In the genomic region with DNA sequence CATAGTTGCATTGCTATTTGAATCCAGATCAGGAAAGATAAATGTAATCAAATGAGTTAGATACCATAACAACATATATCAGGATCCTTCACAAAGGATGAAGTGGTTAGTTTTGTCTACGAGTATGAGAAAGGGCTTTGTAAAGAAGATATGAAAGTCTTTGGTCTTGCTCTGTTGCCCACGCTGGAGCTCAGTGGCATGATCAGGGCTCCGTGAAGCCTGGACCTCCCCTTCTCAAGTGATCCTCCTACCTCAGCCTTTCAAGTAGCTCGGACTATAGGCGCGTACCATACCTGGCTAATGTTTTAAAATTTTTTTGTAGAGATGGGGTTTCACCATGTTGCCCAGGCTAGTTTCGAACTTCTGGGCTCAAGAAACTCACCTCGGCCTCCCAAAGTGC, we compare ENCODE assay signal across 8 cellular contexts. TPM values are rescaled to one million over a fixed set of nuclear protein-coding genes. Genes with fewer than 3 reads are reported as not detected.
DNase-seq lines count a peak whose midpoint lies in the region; ATAC-seq and TF ChIP-seq lines count a peak whose summit lies in the region.

No MANE protein-coding gene starts in this region.

- H3K18ac ChIP-seq in H9 (ENCODE audit: insufficient read length, low read depth, low read length), result no peak overlapping the region

- H3K27ac Mint-ChIP-seq in H9, result no peak overlapping the region
- peak overlapping the region; percentile 59 for H3K27ac Mint-ChIP-seq in activated naive CD8-positive, alpha-beta T cell treated with anti-CD3 and anti-CD28 coated beads, Interleukin-2, amount 10 ng/mL, durations not matched to agents 7 days and 5 days

- POLR2A ChIA-PET in activated naive CD8-positive, alpha-beta T cell treated with anti-CD3 and anti-CD28 coated beads, Interleukin-2, amount 10 ng/mL, durations not matched to agents 7 days and 5 days (lab: Charles Lee), result interaction anchor here (0.5 to 1.2 kb wide), 2 partner anchors 26 to 158 kb away, joined by 3 to 4 read pairs; no protein-coding TSS in a partner anchor

- H3F3A ChIP-seq in neural cell (ENCODE audit: insufficient read depth, low read length, poor library complexity, severe bottlenecking), result no peaks in the 10 kb centered on the region

- H2BK5ac ChIP-seq in H9 (ENCODE audit: insufficient read length, low read length), result no peak overlapping the region

- H3K4me1 Mint-ChIP-seq in H9, result peaks cover 45 to 50% of the 10 kb centered on the region in 2 experiments
- peaks cover 46% of the 10 kb centered on the region for H3K4me1 Mint-ChIP-seq in activated naive CD8-positive, alpha-beta T cell treated with anti-CD3 and anti-CD28 coated beads, Interleukin-2, amount 10 ng/mL, durations not matched to agents 7 days and 5 days

- TF ChIP-seq CTCF in H9 (conservative IDR thresholded peaks at IDR 0.05) (no peak), neural cell (IDR thresholded peaks at IDR 0.05; ENCODE audit: poor library complexity, severe bottlenecking) (no peak), transverse colon (IDR thresholded peaks at IDR 0.05) (no peak)

- H3K27me3 ChIP-seq in H9 (ENCODE audit: insufficient read depth, low read length) (no peaks in the 10 kb centered on the region), neural cell (ENCODE audit: insufficient read depth, low read depth, low read length) (no peaks in the 10 kb centered on the region), transverse colon (no peaks in the 10 kb centered on the region)

- peaks cover 19% of the 10 kb centered on the region; the same call in 1 of the 2 replicates for H3K79me2 ChIP-seq in H9 (ENCODE audit: insufficient read depth, low read length)
- peaks cover 54% of the 10 kb centered on the region for H3K79me2 ChIP-seq in neural cell (replicated peaks; ENCODE audit: insufficient read depth, low read length)

- peaks cover 4% of the 10 kb centered on the region for H3K23me2 ChIP-seq in H9 (ENCODE audit: insufficient read length, low read depth, low read length, poor library complexity, severe bottlenecking)

- no peak overlapping the region for H4K91ac ChIP-seq in H9 (ENCODE audit: insufficient read length, low read depth, low read length)

- no peaks in the 10 kb centered on the region for H4K20me1 ChIP-seq in H9 (ENCODE audit: control insufficient read depth, insufficient read depth, insufficient read length)
- no peaks in the 10 kb centered on the region for H4K20me1 ChIP-seq in neural cell (ENCODE audit: insufficient read depth)

- H2AFZ ChIP-seq in H9 (ENCODE audit: low read length) (no peak overlapping the region), neural cell (ENCODE audit: low read depth, low read length) (no peak overlapping the region)

- no CpG with 5 or more reads among the region's 8 CpGs for WGBS in H9 (ENCODE audit: extremely low coverage, insufficient read length, low lambda C conversion rate)
- 83 to 85% methylated on average over 3 to 8 of the region's 8 CpGs for WGBS in transverse colon (ENCODE audit: low coverage in 1 of 2), 2 donors

- no peak overlapping the region for H3K27ac ChIP-seq in H9 (ENCODE audit: insufficient read length, low read depth, low read length)
- H3K27ac ChIP-seq in neural cell (ENCODE audit: low read length), result no peak overlapping the region
- no peak overlapping the region for H3K27ac ChIP-seq in transverse colon

- H2BK12ac ChIP-seq in H9 (ENCODE audit: insufficient read length, low read depth, low read length), result no peak overlapping the region

- H3K4me1 ChIP-seq in H9 (ENCODE audit: insufficient read depth, low read length) (no peaks in the 10 kb centered on the region), transverse colon (peaks cover 11 to 59% (median 50%) of the 10 kb centered on the region in 4 donors)

- H3K14ac ChIP-seq in H9 (ENCODE audit: insufficient read depth, low read length), result no peak overlapping the region

- in situ Hi-C loops in transverse colon (cut with MboI; ENCODE audit: low pct_ligation_motif_present in 1 of 4, low pct_unique_long_range_greater_than_20kb in 1 of 4, low sequenced_read_pairs in 3 of 4), result no loop called here

- H2BK15ac ChIP-seq in H9 (ENCODE audit: low read depth, low read length), result no peak overlapping the region

- no peak for TF ChIP-seq EP300 in neural cell (conservative IDR thresholded peaks at IDR 0.05; ENCODE audit: poor library complexity, severe bottlenecking)
- no peak for TF ChIP-seq EP300 in transverse colon (IDR thresholded peaks at IDR 0.05; ENCODE audit: low read depth)

- H3T11ph ChIP-seq in H9 (ENCODE audit: low read length), result no peak overlapping the region

- peaks cover 9% of the 10 kb centered on the region for H3K79me1 ChIP-seq in H9 (ENCODE audit: insufficient read depth, low read depth, low read length, poor library complexity, severe bottlenecking)

- DNase-seq in H9 (no peak), transverse colon (no peak), left colon (no peak), COLO668 (lab: John Stamatoyannopoulos, UW; ENCODE audit: unreplicated experiment) (no peak)
- DNase-seq in activated naive CD8-positive, alpha-beta T cell treated with anti-CD3 and anti-CD28 coated beads, Interleukin-2, amount 10 ng/mL, durations not matched to agents 7 days and 5 days, result no peak

- peaks cover 2% of the 10 kb centered on the region; the same call in 1 of the 2 replicates for H3K27me3 Mint-ChIP-seq in H9 (ENCODE audit: low read depth)
- no peaks in the 10 kb centered on the region for H3K27me3 Mint-ChIP-seq in activated naive CD8-positive, alpha-beta T cell treated with anti-CD3 and anti-CD28 coated beads, Interleukin-2, amount 10 ng/mL, durations not matched to agents 7 days and 5 days

- H3K36me3 Mint-ChIP-seq in H9 (ENCODE audit: insufficient read depth in 1 of 3, low read depth in 3 of 3), result peaks cover 22 to 34% (median 34%) of the 10 kb centered on the region in 3 experiments
- H3K36me3 Mint-ChIP-seq in activated naive CD8-positive, alpha-beta T cell treated with anti-CD3 and anti-CD28 coated beads, Interleukin-2, amount 10 ng/mL, durations not matched to agents 7 days and 5 days, result peaks cover 38% of the 10 kb centered on the region

- H3K36me3 ChIP-seq in neural cell (ENCODE audit: insufficient read depth, low read length) (no peaks in the 10 kb centered on the region), transverse colon (peaks cover 0 to 16% (median 7%) of the 10 kb centered on the region in 4 donors)

- no peak overlapping the region for H2BK20ac ChIP-seq in H9 (ENCODE audit: low read depth, low read length, poor library complexity, severe bottlenecking)

- peak overlapping the region; percentile 90 for H3K4me3 ChIP-seq in neural cell (ENCODE audit: low read length)
- H3K4me3 ChIP-seq in transverse colon, result peak overlapping the region in 2 of 4 donors; percentile 72 to 85

- no peak overlapping the region for H3K23ac ChIP-seq in H9 (ENCODE audit: insufficient read length, low read depth, low read length)

- H2BK120ac ChIP-seq in H9 (ENCODE audit: low read depth, low read length, poor library complexity, severe bottlenecking), result no peak overlapping the region

- peak overlapping the region; percentile 89 to 97 for H3K4me3 Mint-ChIP-seq in H9
- H3K4me3 Mint-ChIP-seq in activated naive CD8-positive, alpha-beta T cell treated with anti-CD3 and anti-CD28 coated beads, Interleukin-2, amount 10 ng/mL, durations not matched to agents 7 days and 5 days, result peak overlapping the region; percentile 95

- H3K4me2 ChIP-seq in H9 (ENCODE audit: insufficient read depth, insufficient read length, low read length) (no peak overlapping the region), neural cell (ENCODE audit: low read length) (no peak overlapping the region)

- H3K9me3 ChIP-seq in H9 (ENCODE audit: control insufficient read depth, low read depth, low read length), result no peaks in the 10 kb centered on the region
- no peaks in the 10 kb centered on the region for H3K9me3 ChIP-seq in neural cell (ENCODE audit: low read length)
- H3K9me3 ChIP-seq in transverse colon, result no peaks in the 10 kb centered on the region

- H3K56ac ChIP-seq in H9 (ENCODE audit: insufficient read length, low read depth, low read length), result no peak overlapping the region

- no peak overlapping the region for H4K8ac ChIP-seq in H9 (replicated peaks; ENCODE audit: insufficient read length, low read depth, low read length)

- peak; percentile 33 for ATAC-seq in GM18499 (IDR thresholded peaks at IDR 0.05; ENCODE audit: insufficient read depth, unreplicated experiment)
- no peak for ATAC-seq in activated naive CD8-positive, alpha-beta T cell treated with anti-CD3 and anti-CD28 coated beads, Interleukin-2, amount 10 ng/mL, durations not matched to agents 7 days and 5 days (ENCODE audit: low read depth)
- ATAC-seq in left colon, result no peak
- no peak for ATAC-seq in GM19328 (IDR thresholded peaks at IDR 0.05; ENCODE audit: unreplicated experiment)

- intact Hi-C loops in transverse colon (cut with DNase I; ENCODE audit: low total_unique reads) (loop anchor here (5.0 kb wide), 1 partner anchor 1603 kb away; no protein-coding TSS in a partner anchor), left colon (cut with DNase I, micrococcal nuclease) (loop anchor here in 1 of 2 donors (10.0 kb wide), 1 partner anchor 74 kb away; no protein-coding TSS in a partner anchor)

- H3K9me2 ChIP-seq in neural cell (ENCODE audit: insufficient read depth, low read length), result no peaks in the 10 kb centered on the region

- H3K4ac ChIP-seq in H9 (ENCODE audit: low read depth, low read length), result no peak overlapping the region

- TF ChIP-seq POLR2A in transverse colon (IDR thresholded peaks at IDR 0.05), result no peak

- H3K9me3 Mint-ChIP-seq in H9, result no peaks in the 10 kb centered on the region
- H3K9me3 Mint-ChIP-seq in activated naive CD8-positive, alpha-beta T cell treated with anti-CD3 and anti-CD28 coated beads, Interleukin-2, amount 10 ng/mL, durations not matched to agents 7 days and 5 days, result no peaks in the 10 kb centered on the region

- H3K9ac ChIP-seq in H9 (ENCODE audit: extremely low read depth, insufficient read length, low read length), result no peak overlapping the region
- H3K9ac ChIP-seq in neural cell (ENCODE audit: low read length), result no peak overlapping the region

- TF ChIP-seq RAD21 in neural cell (conservative IDR thresholded peaks at IDR 0.05), result no peak

- H2AK5ac ChIP-seq in H9 (ENCODE audit: insufficient read length, low read length), result no peak overlapping the region

- no peak overlapping the region for H4K5ac ChIP-seq in H9 (ENCODE audit: insufficient read length, low read depth, low read length)

TF ChIP-seq in neural cell, 6 proteins besides CTCF, POLR2A, EP300 and RAD21 (continues in another document):
- TF ChIP-seq MXI1 (conservative IDR thresholded peaks at IDR 0.05; ENCODE audit: poor library complexity, severe bottlenecking) (no peak), TAF1 (IDR thresholded peaks at IDR 0.05; ENCODE audit: low read depth) (no peak), SMC3 (conservative IDR thresholded peaks at IDR 0.05; ENCODE audit: poor library complexity) (no peak)

RNA-seq across cellular contexts. Expression of a gene that starts 1.8 kb away (rescaled TPM):
- total RNA-seq in H9 (2021) (27.6 and 29.6 TPM in 2 replicates), transverse colon (10 to 100 TPM; 20.2 to 86.1 (median 24.0) TPM), left colon (10 to 100 TPM; 29.0 to 36.7 TPM)
- 10 to 100 TPM; 42.3 to 44.9 TPM for total RNA-seq in activated naive CD8-positive, alpha-beta T cell treated with anti-CD3 and anti-CD28 coated beads, Interleukin-2, amount 10 ng/mL, durations not matched to agents 7 days and 5 days
- polyA plus RNA-seq in neural cell, result 32.3 and 37.2 TPM in 2 replicates
- 39.0 and 50.4 TPM in 2 replicates for polyA minus RNA-seq in neural cell
